Comparison of ENCODE assay signal across 14 cellular contexts in the genomic region with DNA sequence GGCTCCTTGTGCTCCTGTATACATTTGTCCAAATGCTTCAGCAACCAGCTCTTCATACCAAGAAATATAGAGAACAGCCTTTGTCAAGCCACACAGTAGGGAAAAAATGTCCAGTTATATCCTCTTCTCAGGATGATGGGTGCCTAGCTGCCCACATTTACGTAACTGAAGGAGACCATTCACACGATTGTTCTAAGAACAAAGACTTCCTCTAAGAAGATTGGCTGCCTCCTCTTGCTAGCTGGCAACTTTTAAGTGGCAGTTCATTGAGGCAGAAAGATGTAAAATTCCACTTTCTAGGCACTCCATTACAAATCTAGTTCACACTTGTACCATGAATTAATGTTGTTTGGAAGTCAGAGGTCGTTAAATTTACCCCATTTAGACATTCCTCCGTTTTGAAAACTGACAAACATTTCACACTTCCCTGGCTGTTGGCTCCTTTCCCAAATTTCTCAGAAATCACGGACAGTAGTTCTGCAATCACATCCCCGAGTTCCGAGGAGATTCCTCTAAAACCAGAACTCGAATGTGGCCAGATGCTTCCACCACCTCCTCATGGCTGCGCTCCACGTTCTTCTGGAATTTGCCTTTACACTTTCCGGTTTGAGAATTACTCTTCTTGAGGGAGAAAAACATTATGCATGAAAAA. TPM values are rescaled to one million over a fixed set of nuclear protein-coding genes. Genes with fewer than 3 reads are reported as not detected.
DNase-seq lines count a peak whose midpoint lies in the region; ATAC-seq and TF ChIP-seq lines count a peak whose summit lies in the region.
"Had no signal": no experiment of that assay in that cellular context is flagged by ENCODE, and none has a peak within 500 bp of the region (broad histone marks: within the 10 kb centered on the region; RNA-seq: fewer than 3 reads in every experiment).

No MANE protein-coding gene starts in this region.

- CTCF ChIA-PET in RWPE1 (lab: Yijun Ruan, JAX), result no interaction called here

- H3K4me1 ChIP-seq in right atrium auricular region (peaks cover 0 to 17% of the 10 kb centered on the region in 2 donors), neutrophil (ENCODE audit: control insufficient read depth in 1 of 2, insufficient read depth in 1 of 2, low read depth in 1 of 2, low read length in 1 of 2) (peaks cover 12 to 15% of the 10 kb centered on the region in 2 experiments)
- H3K4me1 ChIP-seq: A549, right lobe of liver had no signal

- H3K4me3 Mint-ChIP-seq in type B pancreatic cell, result no peak overlapping the region

- H3K27ac Mint-ChIP-seq in type B pancreatic cell, result no peak overlapping the region

- peaks cover 5% of the 10 kb centered on the region for H3K27me3 Mint-ChIP-seq in type B pancreatic cell

- no peaks in the 10 kb centered on the region for H3K4me1 Mint-ChIP-seq in type B pancreatic cell (ENCODE audit: unreplicated experiment)

- no peaks in the 10 kb centered on the region for H3K36me3 Mint-ChIP-seq in type B pancreatic cell

- H3K27me3 ChIP-seq in right atrium auricular region (no peaks in the 10 kb centered on the region), neutrophil (no peaks in the 10 kb centered on the region)
- H3K27me3 ChIP-seq: right lobe of liver had no signal

- no peak for DNase-seq in Right ventricle myocardium superior
- DNase-seq in right atrium auricular region (ENCODE audit: low spot score), result no peak
- peak; percentile 93 for DNase-seq in fibroblast of villous mesenchyme (ENCODE audit: low read depth)
- DNase-seq in type B pancreatic cell (ENCODE audit: extremely low spot score, unreplicated experiment), result peak; percentile 13
- no peak for DNase-seq in RWPE1 (ENCODE audit: low spot score)
- no peak for DNase-seq in LoVo (ENCODE audit: low spot score)
- DNase-seq: activated CD8-positive, alpha-beta memory T cell treated with anti-CD3 and anti-CD28 coated beads, Interleukin-2, amount 50 U/mL, for 48 hours; NCI-H2081; T1000 had no signal

- H3K27ac ChIP-seq in right atrium auricular region (no peak overlapping the region), neutrophil (peak overlapping the region; percentile 0), RWPE1 (no peak overlapping the region)
- H3K27ac ChIP-seq: A549, epithelial cell of prostate, right lobe of liver had no signal

- ATAC-seq in Right ventricle myocardium superior (ENCODE audit: poor library complexity) (peak; percentile 43), HG03196 (IDR thresholded peaks at IDR 0.05; ENCODE audit: unreplicated experiment) (no peak)
- ATAC-seq: A549 had no signal

- intact Hi-C loops in Right ventricle myocardium superior (cut with DNase I), result no loop called here

- H3K9me3 ChIP-seq in right atrium auricular region (no peaks in the 10 kb centered on the region), neutrophil (no peaks in the 10 kb centered on the region)
- H3K9me3 ChIP-seq: A549, right lobe of liver had no signal

- POLR2A ChIA-PET in RWPE1 (lab: Yijun Ruan, JAX; ENCODE audit: low non-redundant PET), result no interaction called here

- no peaks in the 10 kb centered on the region for H3K36me3 ChIP-seq in right atrium auricular region
- no peaks in the 10 kb centered on the region for H3K36me3 ChIP-seq in neutrophil
- H3K36me3 ChIP-seq: right lobe of liver had no signal

- H3K4me3 ChIP-seq in right atrium auricular region, result no peak overlapping the region
- no peak overlapping the region for H3K4me3 ChIP-seq in fibroblast of villous mesenchyme (ENCODE audit: low read depth, low read length)
- H3K4me3 ChIP-seq in neutrophil (ENCODE audit: low read depth in 1 of 2, low read length in 1 of 2), result no peak overlapping the region
- H3K4me3 ChIP-seq: A549, right lobe of liver had no signal

- no peak for TF ChIP-seq CTCF in right atrium auricular region (IDR thresholded peaks at IDR 0.05)
- no peak for TF ChIP-seq CTCF in fibroblast of villous mesenchyme (IDR thresholded peaks at IDR 0.05; ENCODE audit: insufficient read depth, low read depth, low read length)
- TF ChIP-seq CTCF in neutrophil (IDR thresholded peaks at IDR 0.05), result no peak
- no peak for TF ChIP-seq CTCF in type B pancreatic cell (conservative IDR thresholded peaks at IDR 0.05)
- TF ChIP-seq CTCF in RWPE1 (conservative IDR thresholded peaks at IDR 0.05; ENCODE audit: low read depth), result no peak

- peaks cover 9% of the 10 kb centered on the region for H3K9me3 Mint-ChIP-seq in type B pancreatic cell

RNA-seq across cellular contexts. Expression of gene CSF1, which starts 45.6 kb away (rescaled TPM):
- total RNA-seq in Right ventricle myocardium superior (16.0 TPM), right atrium auricular region (10 to 100 TPM; 31.4 to 48.4 TPM), fibroblast of villous mesenchyme (24.5 and 64.8 TPM in 2 replicates), type B pancreatic cell (ENCODE audit: low replicate concordance) (10.9 and 15.2 TPM in 2 replicates)

Comparison
In these comparisons a context has a peak if more than half of its experiments do, and no peak if none do; other contexts are left out.
1. DNase-seq: peak in fibroblast of villous mesenchyme (single experiment) and type B pancreatic cell (single experiment); none in Right ventricle myocardium superior (single experiment), right atrium auricular region (single experiment), RWPE1 (single experiment) and LoVo (single experiment).